Comparison of ENCODE assay signal across 22 cellular contexts in genomic region chr7:157076466-157076865, GRCh38.
"Had no signal": no experiment of that assay in that cellular context is flagged by ENCODE, and none has a peak within 500 bp of the region (broad histone marks: within the 10 kb centered on the region; RNA-seq: fewer than 3 reads in every experiment).

No MANE protein-coding gene starts in this region.

- DNase-seq: naive thymus-derived CD8-positive, alpha-beta T cell; nucleus accumbens; psoas muscle; right cardiac atrium; right lobe of liver; sigmoid colon; small intestine; stimulated activated CD4-positive, alpha-beta T cell treated with anti-CD3 and anti-CD28 coated beads, Interleukin-15, amount 100 ng/mL, for 24 hours; stimulated activated CD4-positive, alpha-beta T cell treated with anti-CD3 and anti-CD28 coated beads, Interleukin-2, amount 100 ng/mL, for 24 hours; stimulated activated CD4-positive, alpha-beta T cell treated with anti-CD3 and anti-CD28 coated beads, Interleukin-2, amount 100 ng/mL, for 48 hours; stimulated activated CD4-positive, alpha-beta T cell treated with anti-CD3 and anti-CD28 coated beads, Interleukin-4, amount 100 ng/mL, for 24 hours; stimulated activated naive B cell treated with anti-CD40 and anti-IgM and Interleukin-4, amounts not matched to agents 10 μg/mL and 1 μg/mL and 100 μg/mL, for 72 hours; stimulated activated naive CD4-positive, alpha-beta T cell treated with Interleukin-2 at 50 U/mL for 16 hours; stomach; thyroid gland; trophoblast cell; upper lobe of left lung had no signal

- H3K27ac ChIP-seq: neutrophil, pancreas, psoas muscle, right lobe of liver, sigmoid colon, stomach, thoracic aorta, thyroid gland, tibial nerve, upper lobe of left lung, vagina had no signal

- H3K4me3 ChIP-seq: pancreas, psoas muscle, right lobe of liver, sigmoid colon, stomach, thoracic aorta, thyroid gland, tibial nerve, upper lobe of left lung, vagina had no signal
